Comparison of ENCODE assay signal across 18 cellular contexts in the genomic region with DNA sequence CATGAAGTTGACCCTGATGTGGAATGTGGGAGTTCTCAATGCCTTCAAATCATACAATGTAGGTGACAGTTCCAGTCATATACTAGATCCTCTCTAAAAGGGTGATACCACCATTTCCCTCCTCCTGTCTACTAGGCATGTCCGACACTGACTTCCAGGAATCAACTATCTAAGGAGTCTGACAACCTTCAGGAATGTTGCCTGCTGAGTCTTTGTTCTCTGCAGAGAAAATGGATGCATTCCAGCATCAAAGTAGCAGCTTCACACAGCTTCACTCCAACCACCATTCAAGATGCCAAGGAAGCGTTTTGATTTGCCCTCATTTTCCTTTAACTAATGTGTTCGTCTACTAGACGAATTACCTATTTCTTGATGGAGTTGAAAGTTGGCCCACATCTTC.
A peak's percentile ranks its signal among the peaks of the same experiment; 100 is the strongest.
DNase-seq lines count a peak whose midpoint lies in the region; FAIRE-seq and TF ChIP-seq lines count a peak whose summit lies in the region.
"Had no signal": no experiment of that assay in that cellular context is flagged by ENCODE, and none has a peak within 500 bp of the region (broad histone marks: within the 10 kb centered on the region; RNA-seq: fewer than 3 reads in every experiment).

No MANE protein-coding gene starts in this region.

- TF ChIP-seq CTCF in bronchial epithelial cell (IDR thresholded peaks at IDR 0.05; ENCODE audit: insufficient read depth, low read length, severe bottlenecking) (no peak), coronary artery (IDR thresholded peaks at IDR 0.05) (no peak)

- H3K4me1 ChIP-seq in HUES48 (ENCODE audit: control insufficient read depth, insufficient read depth, low read length) (peaks cover 4% of the 10 kb centered on the region), iPS DF 6.9 (ENCODE audit: control insufficient read depth, insufficient read depth, low read length) (peaks cover 3% of the 10 kb centered on the region; the same call in 1 of the 2 replicates)

- H3K9me3 ChIP-seq in HUES48 (ENCODE audit: control insufficient read depth, insufficient read depth, low read length) (no peaks in the 10 kb centered on the region), iPS DF 6.9 (ENCODE audit: control insufficient read depth, insufficient read depth, low read length) (no peaks in the 10 kb centered on the region)

- no peaks in the 10 kb centered on the region for H3K27me3 ChIP-seq in HUES48 (ENCODE audit: control insufficient read depth, insufficient read depth, low read length)
- H3K27me3 ChIP-seq in bronchial epithelial cell (ENCODE audit: control insufficient read depth, insufficient read depth, low read length): peaks cover 5% of the 10 kb centered on the region
- H3K27me3 ChIP-seq in iPS DF 6.9 (ENCODE audit: control insufficient read depth, insufficient read depth, low read length): no peaks in the 10 kb centered on the region
- H3K27me3 ChIP-seq: BLaER1 had no signal

- H3K36me3 ChIP-seq in HUES48 (ENCODE audit: control insufficient read depth, insufficient read depth, low read length) (no peaks in the 10 kb centered on the region), bronchial epithelial cell (ENCODE audit: control insufficient read depth, insufficient read depth, low read length) (no peaks in the 10 kb centered on the region), iPS DF 6.9 (ENCODE audit: control insufficient read depth, insufficient read depth, low read length) (no peaks in the 10 kb centered on the region)
- H3K36me3 ChIP-seq: BLaER1 had no signal

- no peak for DNase-seq in bronchial epithelial cell (ENCODE audit: low read depth)
- peak; percentile 57 for DNase-seq in iPS DF 6.9 (ENCODE audit: low read depth, low spot score)
- DNase-seq in SKM-1 (lab: John Stamatoyannopoulos, UW; ENCODE audit: unreplicated experiment): no peak
- no peak for DNase-seq in NCI-H2196 (lab: John Stamatoyannopoulos, UW; ENCODE audit: unreplicated experiment)
- no peak for DNase-seq in H4 (ENCODE audit: low spot score)
- no peak for DNase-seq in coronary artery (ENCODE audit: low spot score)
- DNase-seq: CD4-positive, alpha-beta memory T cell; DMS153; GF-D8; GOT3; NCI-H1092 treated with DMSO at 0.1 percent for 48 hours; NCI-H2081; NCI-H2171 treated with DMSO at 0.1 percent for 48 hours; Right ventricle myocardium superior had no signal

- FAIRE-seq in bronchial epithelial cell (lab: Jason Lieb, UNC): peak; percentile 52
- FAIRE-seq: GM19239, RCC 7860 had no signal

- peak overlapping the region; percentile 62 for H3K27ac ChIP-seq in HUES48 (ENCODE audit: low read depth, low read length)
- H3K27ac ChIP-seq in iPS DF 6.9 (ENCODE audit: low read length): no peak overlapping the region
- no peak overlapping the region for H3K27ac ChIP-seq in coronary artery
- H3K27ac ChIP-seq: BLaER1 had no signal

- no peak overlapping the region for H3K9ac ChIP-seq in HUES48 (ENCODE audit: low read depth, low read length)
- H3K9ac ChIP-seq: BLaER1 had no signal

- WGBS in iPS DF 6.9 (ENCODE audit: insufficient coverage, insufficient read length): no CpG with 5 or more reads among the region's 4 CpGs

- H3K4me3 ChIP-seq in HUES48 (ENCODE audit: low read depth, low read length) (no peak overlapping the region), bronchial epithelial cell (ENCODE audit: low read depth, low read length) (no peak overlapping the region), iPS DF 6.9 (ENCODE audit: low read length) (no peak overlapping the region), coronary artery (no peak overlapping the region)
- H3K4me3 ChIP-seq: BLaER1 had no signal
